ENCODE assay signal across 17 cellular contexts in the genomic region with DNA sequence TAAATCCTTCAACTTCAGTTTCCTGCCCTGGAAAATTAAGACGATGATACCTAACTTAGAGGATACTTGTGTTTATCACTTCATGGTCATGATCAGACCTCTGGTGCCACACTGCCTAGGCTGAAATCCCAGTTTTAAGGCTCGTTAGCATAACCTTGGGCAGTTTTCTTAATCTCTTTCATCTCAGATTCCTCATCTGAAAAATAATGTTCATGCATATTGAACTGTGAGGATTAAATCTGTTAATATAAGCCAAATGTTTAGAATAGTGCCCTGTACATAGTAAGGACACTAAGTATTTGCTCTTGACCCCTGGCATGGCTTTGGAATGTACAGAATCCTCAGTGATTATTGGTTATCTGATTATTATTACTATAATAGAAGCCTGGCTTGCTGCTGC.
"Had no signal": no experiment of that assay in that cellular context is flagged by ENCODE, and none has a peak within 500 bp of the region (broad histone marks: within the 10 kb centered on the region; RNA-seq: fewer than 3 reads in every experiment).

No MANE protein-coding gene starts in this region.

- H3K27me3 ChIP-seq: ascending aorta, hepatocyte, sigmoid colon, tibial nerve, vagina had no signal

- H3K27ac ChIP-seq: ascending aorta, hepatocyte, sigmoid colon, tibial nerve, vagina had no signal

- H3K36me3 ChIP-seq: sigmoid colon, vagina had no signal

- H3K9me3 ChIP-seq: ascending aorta, sigmoid colon, tibial nerve, vagina had no signal

- DNase-seq: activated B cell treated with CpG ODN at 0.5 μM for 24 hours; activated CD4-positive, alpha-beta memory T cell treated with anti-CD3 and anti-CD28 coated beads for 36 hours; activated CD4-positive, alpha-beta T cell treated with anti-CD3 and anti-CD28 coated beads for 4 hours; activated naive CD4-positive, alpha-beta T cell treated with anti-CD3 and anti-CD28 coated beads for 36 hours; activated T-cell treated with anti-CD3 and anti-CD28 coated beads, Interleukin-2, amount 50 U/mL, for 1 hour; effector CD8-positive, alpha-beta T cell; left cardiac atrium; nucleus accumbens; posterior cingulate gyrus; sigmoid colon; stimulated activated naive B cell treated with anti-CD40 and anti-IgM and Interleukin-4, amounts not matched to agents 10 μg/mL and 1 μg/mL and 100 μg/mL, for 72 hours; substantia nigra; SW 1271 had no signal

- H3K4me1 ChIP-seq: ascending aorta had no signal

- H3K4me3 ChIP-seq: ascending aorta, hepatocyte, sigmoid colon, tibial nerve, vagina had no signal

- ATAC-seq: left cardiac atrium; stimulated activated naive B cell treated with anti-CD40 and anti-IgM and Interleukin-4, amounts not matched to agents 10 μg/mL and 1 μg/mL and 100 μg/mL, for 72 hours had no signal

- H3K4me2 ChIP-seq: hepatocyte had no signal

- H2AFZ ChIP-seq: hepatocyte had no signal

- H3K79me2 ChIP-seq: hepatocyte had no signal
